7 cellular contexts compared by ENCODE assay signal in the genomic region with DNA sequence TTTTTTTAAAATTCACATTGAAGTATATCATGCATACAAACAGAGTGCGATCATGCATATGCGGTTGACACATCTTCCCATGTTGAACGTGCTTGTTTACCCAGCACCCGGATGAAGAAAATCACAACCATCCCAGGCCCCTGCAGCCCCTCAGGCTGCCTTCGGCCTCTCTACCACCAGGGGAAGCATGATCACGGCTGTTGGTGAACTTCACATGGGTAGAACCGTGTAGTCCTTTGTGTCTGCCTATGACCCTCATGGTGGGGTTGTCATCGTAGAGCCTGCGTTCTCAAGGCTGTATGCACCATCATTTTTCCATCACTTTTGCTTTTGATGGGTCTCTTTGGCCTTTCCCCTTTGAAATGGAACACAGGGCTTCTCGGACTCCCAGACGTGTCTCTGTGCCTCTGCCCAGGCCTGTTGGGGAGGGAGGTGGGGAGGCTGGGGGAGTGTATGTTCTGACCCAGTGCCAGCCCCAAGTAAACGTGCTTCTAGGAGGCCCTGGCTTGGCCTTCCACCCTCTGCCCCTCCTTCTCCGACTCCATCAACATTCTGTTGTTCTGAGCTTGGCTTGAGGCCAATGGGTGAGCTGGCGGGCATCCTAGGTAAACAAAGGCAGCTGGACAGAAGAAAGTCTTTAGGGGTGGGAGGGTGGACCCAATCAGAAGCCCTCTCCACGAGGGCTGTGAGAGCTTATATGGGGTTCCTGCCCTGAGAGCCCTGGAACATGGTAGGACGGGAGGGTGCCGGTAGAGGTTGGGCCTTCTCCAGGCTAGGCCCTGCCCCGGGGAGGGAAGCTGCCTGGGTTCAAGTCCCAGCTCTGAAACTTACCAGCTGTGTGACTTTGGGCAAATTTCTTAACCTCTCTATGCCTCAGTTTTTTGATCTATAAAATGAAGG. TPM values are rescaled to one million over a fixed set of nuclear protein-coding genes. Genes with fewer than 3 reads are reported as not detected.
A peak's percentile ranks its signal among the peaks of the same experiment; 100 is the strongest.
DNase-seq lines count a peak whose midpoint lies in the region; ATAC-seq and TF ChIP-seq lines count a peak whose summit lies in the region.

No MANE protein-coding gene starts in this region.

- H3K4me1 ChIP-seq in ascending aorta (peaks cover 15 to 30% of the 10 kb centered on the region in 2 donors), upper lobe of left lung (peaks cover 33 to 39% (median 35%) of the 10 kb centered on the region in 4 donors)

- no peak for TF ChIP-seq POLR2A in upper lobe of left lung (IDR thresholded peaks at IDR 0.05)

- peak overlapping the region; percentile 85 to 87 for H3K27ac ChIP-seq in ascending aorta
- H3K27ac ChIP-seq in upper lobe of left lung = peak overlapping the region; percentile 64 to 87 (median 78)

- TF ChIP-seq EP300 in upper lobe of left lung (IDR thresholded peaks at IDR 0.05) = no peak

- H3K4me3 Mint-ChIP-seq in activated CD4-positive, alpha-beta T cell treated with anti-CD3 and anti-CD28 coated beads, Interleukin-2, amount 10 ng/mL, durations not matched to agents 24 days and 14 days = no peak overlapping the region

- DNase-seq in NCI-H1694 (lab: John Stamatoyannopoulos, UW) (peak; percentile 12), ascending aorta (ENCODE audit: low spot score in 2 of 2) (peak; percentile 77 to 92), kidney glomerular epithelial cell (lab: John Stamatoyannopoulos, UW) (peak; percentile 47), upper lobe of left lung (peak in 1 of 2 donors; percentile 71)
- DNase-seq in stimulated activated CD4-positive, alpha-beta T cell treated with anti-CD3 and anti-CD28 coated beads, Interleukin-1b, Interleukin-23, amount 100 ng/mL, for 48 hours = no peak
- no peak for DNase-seq in activated CD4-positive, alpha-beta T cell treated with anti-CD3 and anti-CD28 coated beads, Interleukin-2, amount 10 ng/mL, durations not matched to agents 24 days and 14 days

- H3K27ac Mint-ChIP-seq in activated CD4-positive, alpha-beta T cell treated with anti-CD3 and anti-CD28 coated beads, Interleukin-2, amount 10 ng/mL, durations not matched to agents 24 days and 14 days = no peak overlapping the region

- intact Hi-C loops in ascending aorta (cut with DNase I) = loop anchor here (1.0 to 2.0 kb wide), 3 partner anchors 15 to 50 kb away; no protein-coding TSS in a partner anchor
- intact Hi-C loops in activated CD4-positive, alpha-beta T cell treated with anti-CD3 and anti-CD28 coated beads, Interleukin-2, amount 10 ng/mL, durations not matched to agents 24 days and 14 days (cut with micrococcal nuclease) = no loop called here

- H3K36me3 ChIP-seq in ascending aorta (peaks cover 11 to 14% of the 10 kb centered on the region in 2 donors), upper lobe of left lung (peaks cover 0 to 22% (median 9%) of the 10 kb centered on the region in 4 donors)

- H3K9me3 ChIP-seq in ascending aorta = no peaks in the 10 kb centered on the region
- H3K9me3 ChIP-seq in upper lobe of left lung = no peaks in the 10 kb centered on the region

- 51 to 53% methylated on average over 18 of the region's 18 CpGs for WGBS in upper lobe of left lung, 2 donors

- ATAC-seq in upper lobe of left lung (ENCODE audit: low FRiP score in 2 of 2) = peak in 1 of 2 donors; percentile 64
- ATAC-seq in GM21619 (IDR thresholded peaks at IDR 0.05; ENCODE audit: unreplicated experiment) = no peak

- H3K4me1 Mint-ChIP-seq in activated CD4-positive, alpha-beta T cell treated with anti-CD3 and anti-CD28 coated beads, Interleukin-2, amount 10 ng/mL, durations not matched to agents 24 days and 14 days = peaks cover 8% of the 10 kb centered on the region

- no peaks in the 10 kb centered on the region for H3K9me3 Mint-ChIP-seq in activated CD4-positive, alpha-beta T cell treated with anti-CD3 and anti-CD28 coated beads, Interleukin-2, amount 10 ng/mL, durations not matched to agents 24 days and 14 days

- no peak overlapping the region for H3K4me3 ChIP-seq in ascending aorta
- no peak overlapping the region for H3K4me3 ChIP-seq in upper lobe of left lung

- no peaks in the 10 kb centered on the region for H3K27me3 ChIP-seq in ascending aorta
- H3K27me3 ChIP-seq in upper lobe of left lung = no peaks in the 10 kb centered on the region

- H3K36me3 Mint-ChIP-seq in activated CD4-positive, alpha-beta T cell treated with anti-CD3 and anti-CD28 coated beads, Interleukin-2, amount 10 ng/mL, durations not matched to agents 24 days and 14 days (ENCODE audit: low read depth) = no peaks in the 10 kb centered on the region

- no peaks in the 10 kb centered on the region for H3K27me3 Mint-ChIP-seq in activated CD4-positive, alpha-beta T cell treated with anti-CD3 and anti-CD28 coated beads, Interleukin-2, amount 10 ng/mL, durations not matched to agents 24 days and 14 days

- TF ChIP-seq CTCF in ascending aorta (IDR thresholded peaks at IDR 0.05) = peak in 2 of 3 experiments; percentile 25
- peak in 4 of 6 experiments; percentile 22 to 29 (median 25) for TF ChIP-seq CTCF in upper lobe of left lung (IDR thresholded peaks at IDR 0.05)

RNA-seq across cellular contexts. Expression of a gene that starts 39.7 kb away (rescaled TPM):
- total RNA-seq in ascending aorta (529 TPM), upper lobe of left lung (100 to 1,000 TPM in 5 of 6 donors, 10 to 100 TPM in 1; 98.7 to 469 (median 290) TPM)
- 0.05 TPM in 1 of 2 replicates, not detected in the other for total RNA-seq in activated CD4-positive, alpha-beta T cell treated with anti-CD3 and anti-CD28 coated beads, Interleukin-2, amount 10 ng/mL, durations not matched to agents 24 days and 14 days

Comparison
In these comparisons a context has a peak if more than half of its experiments do, and no peak if none do; other contexts are left out.
1. DNase-seq: peak in NCI-H1694 (single experiment), ascending aorta (2 of 2) and kidney glomerular epithelial cell (single experiment); none in stimulated activated CD4-positive, alpha-beta T cell treated with anti-CD3 and anti-CD28 coated beads, Interleukin-1b, Interleukin-23, amount 100 ng/mL, for 48 hours (single experiment) and activated CD4-positive, alpha-beta T cell treated with anti-CD3 and anti-CD28 coated beads, Interleukin-2, amount 10 ng/mL, durations not matched to agents 24 days and 14 days (single experiment).
2. RNA of a gene that starts 39.7 kb away (total RNA-seq): 529 TPM in ascending aorta (single experiment) and 98.7 to 469 TPM in upper lobe of left lung; 0.05 TPM in activated CD4-positive, alpha-beta T cell treated with anti-CD3 and anti-CD28 coated beads, Interleukin-2, amount 10 ng/mL, durations not matched to agents 24 days and 14 days; every median in the first group is over 10 times any median in the second.